Comparison of ENCODE assay signal across 16 cellular contexts in the genomic region with DNA sequence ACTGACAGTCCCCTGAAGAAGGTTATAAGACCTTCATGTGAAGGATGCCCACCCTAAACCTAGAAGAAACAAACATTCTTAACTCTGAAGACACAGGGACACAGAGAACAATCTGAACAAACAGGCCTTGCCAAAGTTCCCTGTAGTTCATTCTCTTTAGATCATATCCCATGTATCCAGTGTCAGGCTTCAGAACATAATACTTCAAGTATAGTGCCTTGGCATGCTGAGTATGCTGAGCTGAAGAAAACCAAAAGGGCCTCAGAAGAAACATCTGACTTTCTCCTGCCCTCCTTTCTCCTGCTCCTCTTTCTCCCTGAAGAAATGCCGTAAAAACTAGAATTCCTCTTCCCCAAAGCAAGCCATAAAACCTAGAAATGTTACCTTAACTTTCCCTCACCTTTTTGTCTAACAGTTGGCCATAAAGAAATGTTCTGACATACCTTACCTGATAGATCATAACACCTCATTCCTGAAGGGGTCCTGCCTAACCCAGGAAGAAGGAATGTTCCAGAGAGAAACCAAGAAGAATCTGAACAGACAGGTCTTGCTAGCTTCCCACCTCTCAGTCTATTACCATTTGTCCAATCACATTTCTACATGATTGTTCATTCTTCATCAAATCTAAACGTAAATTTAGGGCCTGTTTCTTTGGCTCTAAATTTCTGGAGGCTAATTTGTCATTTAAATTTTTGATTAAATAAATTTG.
DNase-seq lines count a peak whose midpoint lies in the region; ATAC-seq and TF ChIP-seq lines count a peak whose summit lies in the region.
"Had no signal": no experiment of that assay in that cellular context is flagged by ENCODE, and none has a peak within 500 bp of the region (broad histone marks: within the 10 kb centered on the region; RNA-seq: fewer than 3 reads in every experiment).

No MANE protein-coding gene starts in this region.

- TSS peak; percentile 82 for BruUV-seq in Caco-2 (replicated peaks; lab: Mats Ljungman, UMichigan)
- BruUV-seq in PC-9 (replicated peaks; lab: Mats Ljungman, UMichigan), result no TSS peak

- H3K4me3 ChIP-seq in Caco-2 (ENCODE audit: low read depth, low read length) (no peak overlapping the region), PC-9 (no peak overlapping the region)
- H3K4me3 ChIP-seq: MG63 had no signal

- peaks cover 34% of the 10 kb centered on the region for H3K9me3 Mint-ChIP-seq in Caco-2 (ENCODE audit: unreplicated experiment)
- peaks cover 28% of the 10 kb centered on the region for H3K9me3 Mint-ChIP-seq in nephron progenitor cell
- peaks cover 25% of the 10 kb centered on the region for H3K9me3 Mint-ChIP-seq in chondrocyte (ENCODE audit: low read depth)

- no peaks in the 10 kb centered on the region for H4K20me1 ChIP-seq in PC-9 (ENCODE audit: insufficient read depth)

- H3K36me3 Mint-ChIP-seq in Caco-2 (ENCODE audit: insufficient read depth, unreplicated experiment), result no peaks in the 10 kb centered on the region
- peaks cover 16% of the 10 kb centered on the region for H3K36me3 Mint-ChIP-seq in nephron progenitor cell (ENCODE audit: low read depth)
- peaks cover 10% of the 10 kb centered on the region for H3K36me3 Mint-ChIP-seq in chondrocyte (ENCODE audit: low read depth)

- H3K4me1 Mint-ChIP-seq in Caco-2 (ENCODE audit: low read depth, unreplicated experiment), result peaks cover 23% of the 10 kb centered on the region
- peaks cover 5% of the 10 kb centered on the region for H3K4me1 Mint-ChIP-seq in nephron progenitor cell
- no peaks in the 10 kb centered on the region for H3K4me1 Mint-ChIP-seq in chondrocyte (ENCODE audit: low read depth)

- TF ChIP-seq CTCF in Caco-2 (IDR thresholded peaks at IDR 0.05; ENCODE audit: insufficient read depth in 1 of 2, low read depth in 1 of 2, low read length in 1 of 2, severe bottlenecking in 1 of 2, unreplicated experiment in 1 of 2) (no peak), PC-9 (conservative IDR thresholded peaks at IDR 0.05) (no peak), foreskin keratinocyte (conservative IDR thresholded peaks at IDR 0.05) (peak; percentile 43), nephron progenitor cell (IDR thresholded peaks at IDR 0.05) (no peak), chondrocyte (IDR thresholded peaks at IDR 0.05) (no peak)

- intact Hi-C loops in Caco-2 (cut with micrococcal nuclease; ENCODE audit: unreplicated experiment), result no loop called here
- intact Hi-C loops in PC-9 (cut with micrococcal nuclease; ENCODE audit: unreplicated experiment), result no loop called here

- H3K4me1 ChIP-seq in Caco-2, result peaks cover 24% of the 10 kb centered on the region
- peaks cover 12% of the 10 kb centered on the region for H3K4me1 ChIP-seq in PC-9 (replicated peaks; ENCODE audit: insufficient read depth)
- peaks cover 17% of the 10 kb centered on the region for H3K4me1 ChIP-seq in foreskin keratinocyte

- no peak overlapping the region for H3K4me2 ChIP-seq in PC-9

- peak; percentile 49 to 67 for DNase-seq in Caco-2
- peak; percentile 19 to 70 for DNase-seq in PC-9
- peak; percentile 81 to 94 for DNase-seq in foreskin keratinocyte
- DNase-seq in nephron progenitor cell, result no peak
- DNase-seq in activated CD4-positive, alpha-beta T cell treated with anti-CD3 and anti-CD28 coated beads for 1 hour, result no peak
- DNase-seq in chondrocyte (ENCODE audit: low spot score), result no peak
- no peak for DNase-seq in H4 (ENCODE audit: low spot score)
- DNase-seq in putamen (ENCODE audit: low spot score), result no peak
- DNase-seq: CD4-positive, alpha-beta memory T cell; DND-41; GOT3; MG63; NCI-H1092 treated with DMSO at 0.1 percent for 48 hours; NCI-H510A treated with DMSO at 0.1 percent for 48 hours; SHP77 had no signal

- peak; percentile 96 for ATAC-seq in foreskin keratinocyte
- ATAC-seq: Panc1 had no signal

- H3K27me3 Mint-ChIP-seq in Caco-2 (ENCODE audit: insufficient read depth, unreplicated experiment), result no peaks in the 10 kb centered on the region
- H3K27me3 Mint-ChIP-seq in nephron progenitor cell (ENCODE audit: low read depth, poor library complexity), result no peaks in the 10 kb centered on the region
- no peaks in the 10 kb centered on the region for H3K27me3 Mint-ChIP-seq in chondrocyte (ENCODE audit: low read depth)
- H3K27me3 Mint-ChIP-seq: CD4-positive, alpha-beta memory T cell had no signal

- H3K27me3 ChIP-seq in Caco-2 (replicated peaks; ENCODE audit: control insufficient read depth, insufficient read depth, low read length) (no peaks in the 10 kb centered on the region), PC-9 (ENCODE audit: insufficient read depth, low read depth) (no peaks in the 10 kb centered on the region), foreskin keratinocyte (no peaks in the 10 kb centered on the region)
- H3K27me3 ChIP-seq: MG63 had no signal

- peak overlapping the region; percentile 23; the same call in 1 of the 2 replicates for H3K27ac ChIP-seq in PC-9
- H3K27ac ChIP-seq in foreskin keratinocyte, result no peak overlapping the region

- H2AFZ ChIP-seq in PC-9, result no peak overlapping the region

- no peaks in the 10 kb centered on the region for H3F3A ChIP-seq in PC-9 (ENCODE audit: insufficient read depth, low read depth)

- H3K9me3 ChIP-seq in Caco-2 (no peaks in the 10 kb centered on the region), PC-9 (ENCODE audit: insufficient read depth, low read depth) (no peaks in the 10 kb centered on the region)
- H3K9me3 ChIP-seq: MG63 had no signal

- CTCF ChIA-PET in Caco-2 (lab: Charles Lee), result no interaction called here
- CTCF ChIA-PET in PC-9 (lab: Charles Lee), result no interaction called here

- POLR2A ChIA-PET in Caco-2 (lab: Charles Lee) (no interaction called here), PC-9 (lab: Charles Lee; ENCODE audit: unreplicated experiment) (no interaction called here)

- H3K9me2 ChIP-seq in PC-9 (ENCODE audit: insufficient read depth), result no peaks in the 10 kb centered on the region

- no peaks in the 10 kb centered on the region for H3K79me2 ChIP-seq in PC-9 (ENCODE audit: low read depth)

- no peaks in the 10 kb centered on the region for H3K36me3 ChIP-seq in Caco-2 (ENCODE audit: control insufficient read depth, insufficient read depth, low read length)
- no peaks in the 10 kb centered on the region for H3K36me3 ChIP-seq in PC-9 (ENCODE audit: low read depth)
- H3K36me3 ChIP-seq: MG63 had no signal

- H3K4me3 Mint-ChIP-seq in Caco-2 (ENCODE audit: unreplicated experiment) (peak overlapping the region; percentile 14), nephron progenitor cell (no peak overlapping the region), chondrocyte (ENCODE audit: unreplicated experiment) (no peak overlapping the region)
- H3K4me3 Mint-ChIP-seq: CD4-positive, alpha-beta memory T cell had no signal

- peak overlapping the region; percentile 83 for H3K27ac Mint-ChIP-seq in Caco-2 (ENCODE audit: unreplicated experiment)
- H3K27ac Mint-ChIP-seq in nephron progenitor cell, result peak overlapping the region; percentile 62
- H3K27ac Mint-ChIP-seq in chondrocyte (ENCODE audit: unreplicated experiment), result no peak overlapping the region
- H3K27ac Mint-ChIP-seq: CD4-positive, alpha-beta memory T cell had no signal

Comparison
In these comparisons a context has a peak if more than half of its experiments do, and no peak if none do; other contexts are left out.
1. DNase-seq: peak in Caco-2 (2 of 2), PC-9 (2 of 2) and foreskin keratinocyte (2 of 2); none in nephron progenitor cell (single experiment), activated CD4-positive, alpha-beta T cell treated with anti-CD3 and anti-CD28 coated beads for 1 hour (single experiment), chondrocyte (single experiment), H4 (single experiment) and putamen (single experiment).